11 cellular contexts compared by ENCODE assay signal in genomic region chr1:27517907-27518718, GRCh38. TPM values are rescaled to one million over a fixed set of nuclear protein-coding genes. Genes with fewer than 3 reads are reported as not detected.
DNase-seq lines count a peak whose midpoint lies in the region; ATAC-seq, FAIRE-seq and TF ChIP-seq lines count a peak whose summit lies in the region.
"Had no signal": no experiment of that assay in that cellular context is flagged by ENCODE, and none has a peak within 500 bp of the region (broad histone marks: within the 10 kb centered on the region; RNA-seq: fewer than 3 reads in every experiment).

No MANE protein-coding gene starts in this region.

- H3K4me1 ChIP-seq in right atrium auricular region, result peaks cover 0 to 88% of the 10 kb centered on the region in 2 donors

- no peaks in the 10 kb centered on the region for H3K9me3 Mint-ChIP-seq in stimulated activated effector memory CD8-positive, alpha-beta T cell treated with anti-CD3 and anti-CD28 coated beads, Interleukin-12 subunit alpha, Interleukin-12 subunit beta, amount 100 ng/mL, for 72 hours

- H3K36me3 ChIP-seq in right atrium auricular region, result no peaks in the 10 kb centered on the region

- no peak overlapping the region for H3K4me3 Mint-ChIP-seq in stimulated activated effector memory CD8-positive, alpha-beta T cell treated with anti-CD3 and anti-CD28 coated beads, Interleukin-12 subunit alpha, Interleukin-12 subunit beta, amount 100 ng/mL, for 72 hours

- H3K4me3 ChIP-seq in right atrium auricular region, result no peak overlapping the region
- no peak overlapping the region for H3K4me3 ChIP-seq in coronary artery
- H3K4me3 ChIP-seq: A549, testis had no signal

- FAIRE-seq in urothelium cell line (lab: Jason Lieb, UNC), result no peak
- FAIRE-seq: A549 had no signal

- H3K36me3 Mint-ChIP-seq in stimulated activated effector memory CD8-positive, alpha-beta T cell treated with anti-CD3 and anti-CD28 coated beads, Interleukin-12 subunit alpha, Interleukin-12 subunit beta, amount 100 ng/mL, for 72 hours, result peaks cover 12% of the 10 kb centered on the region

- TF ChIP-seq CTCF in right atrium auricular region (IDR thresholded peaks at IDR 0.05) (no peak), coronary artery (IDR thresholded peaks at IDR 0.05) (no peak)

- DNase-seq in NCI-H2081 (lab: John Stamatoyannopoulos, UW), result peak; percentile 18 to 46
- DNase-seq in NCI-H2081 treated with DMSO at 0.1 percent for 48 hours (lab: John Stamatoyannopoulos, UW), result no peak
- peak; percentile 78 to 84 for DNase-seq in SHP77 (lab: John Stamatoyannopoulos, UW)
- DNase-seq in right atrium auricular region (ENCODE audit: low spot score), result no peak
- DNase-seq in stimulated activated effector memory CD8-positive, alpha-beta T cell treated with anti-CD3 and anti-CD28 coated beads, Interleukin-12 subunit alpha, Interleukin-12 subunit beta, amount 100 ng/mL, for 72 hours (ENCODE audit: low spot score in 2 of 2), result no peak
- DNase-seq in coronary artery (ENCODE audit: low spot score), result no peak
- no peak for DNase-seq in urothelium cell line (ENCODE audit: low spot score)
- DNase-seq: testis had no signal

- no peak for ATAC-seq in stimulated activated effector memory CD8-positive, alpha-beta T cell treated with anti-CD3 and anti-CD28 coated beads, Interleukin-12 subunit alpha, Interleukin-12 subunit beta, amount 100 ng/mL, for 72 hours
- ATAC-seq in HG02623 (IDR thresholded peaks at IDR 0.05; ENCODE audit: unreplicated experiment), result no peak
- ATAC-seq: A549 had no signal

- peak overlapping the region; percentile 57 for H3K27ac Mint-ChIP-seq in stimulated activated effector memory CD8-positive, alpha-beta T cell treated with anti-CD3 and anti-CD28 coated beads, Interleukin-12 subunit alpha, Interleukin-12 subunit beta, amount 100 ng/mL, for 72 hours

- no peaks in the 10 kb centered on the region for H3K9me3 ChIP-seq in right atrium auricular region
- H3K9me3 ChIP-seq: A549, testis had no signal

- peak overlapping the region; percentile 75 to 86 for H3K27ac ChIP-seq in right atrium auricular region
- peak overlapping the region in 1 of 2 donors; percentile 61 for H3K27ac ChIP-seq in coronary artery
- H3K27ac ChIP-seq: A549, KMS-11 had no signal

- H3K27me3 ChIP-seq in right atrium auricular region, result no peaks in the 10 kb centered on the region
- H3K27me3 ChIP-seq: testis had no signal

- peaks cover 34% of the 10 kb centered on the region for H3K4me1 Mint-ChIP-seq in stimulated activated effector memory CD8-positive, alpha-beta T cell treated with anti-CD3 and anti-CD28 coated beads, Interleukin-12 subunit alpha, Interleukin-12 subunit beta, amount 100 ng/mL, for 72 hours

RNA-seq across cellular contexts. Expression of gene WASF2, which starts 28.1 kb away (rescaled TPM):
- 10 to 100 TPM; 20.7 to 49.0 TPM for total RNA-seq in right atrium auricular region

Comparison
In these comparisons a context has a peak if more than half of its experiments do, and no peak if none do; other contexts are left out.
1. DNase-seq: peak in NCI-H2081 (2 of 2) and SHP77 (2 of 2); none in NCI-H2081 treated with DMSO at 0.1 percent for 48 hours (single experiment), right atrium auricular region (single experiment), stimulated activated effector memory CD8-positive, alpha-beta T cell treated with anti-CD3 and anti-CD28 coated beads, Interleukin-12 subunit alpha, Interleukin-12 subunit beta, amount 100 ng/mL, for 72 hours (0 of 2), coronary artery (single experiment) and urothelium cell line (single experiment).